In genomic region chr11:95231881-95232605, GRCh38 we compare ENCODE assay signal across 9 cellular contexts. TPM values are rescaled to one million over a fixed set of nuclear protein-coding genes. Genes with fewer than 3 reads are reported as not detected.
A peak's percentile ranks its signal among the peaks of the same experiment; 100 is the strongest.
DNase-seq lines count a peak whose midpoint lies in the region; ATAC-seq and TF ChIP-seq lines count a peak whose summit lies in the region.
"Had no signal": no experiment of that assay in that cellular context is flagged by ENCODE, and none has a peak within 500 bp of the region (broad histone marks: within the 10 kb centered on the region; RNA-seq: fewer than 3 reads in every experiment).

No MANE protein-coding gene starts in this region.

- H3K4me3 Mint-ChIP-seq in activated CD8-positive, alpha-beta T cell treated with anti-CD3 and anti-CD28 coated beads for 36 hours, result no peak overlapping the region
- H3K4me3 Mint-ChIP-seq: T-helper 1 cell treated with Interleukin-12 subunit alpha and Interleukin-12 subunit beta and Interleukin-4 antibody, amounts not matched to agents 30 μg/mL and 1 μg/mL, for 36 hours had no signal

- H3K4me1 Mint-ChIP-seq in activated CD8-positive, alpha-beta T cell treated with anti-CD3 and anti-CD28 coated beads for 36 hours (ENCODE audit: low read depth), result peaks cover 34% of the 10 kb centered on the region

- DNase-seq in DMS79 treated with DMSO at 0.1 percent for 48 hours (lab: John Stamatoyannopoulos, UW) (peak; percentile 89), H7 (peak; percentile 47), NCI-H2107 treated with DMSO at 0.1 percent for 48 hours (lab: John Stamatoyannopoulos, UW; ENCODE audit: unreplicated experiment) (peak; percentile 79), medulla oblongata (ENCODE audit: extremely low spot score) (peak; percentile 84), RPMI8226 (no peak)
- peak; percentile 83 for DNase-seq in activated CD8-positive, alpha-beta T cell treated with anti-CD3 and anti-CD28 coated beads for 36 hours
- DNase-seq in effector memory CD4-positive, alpha-beta T cell, result peak; percentile 46 to 64 (median 54)
- DNase-seq in stimulated activated CD4-positive, alpha-beta T cell treated with anti-CD3 and anti-CD28 coated beads, TNF-alpha, amount 100 ng/mL, for 4 hours (ENCODE audit: low read depth in 3 of 3), result peak in 2 of 3 experiments; percentile 34 to 39

- H3K4me1 ChIP-seq in effector memory CD4-positive, alpha-beta T cell (ENCODE audit: control insufficient read depth, insufficient read depth, low read length, poor library complexity, severe bottlenecking), result peaks cover 13% of the 10 kb centered on the region

- CTCF ChIA-PET in activated CD8-positive, alpha-beta T cell treated with anti-CD3 and anti-CD28 coated beads for 36 hours (lab: Charles Lee), result interaction anchor here (0.7 to 2.8 kb wide), 14 partner anchors 9 to 473 kb away, joined by 3 to 14 read pairs (median 4); no protein-coding TSS in a partner anchor

- peak; percentile 32 for ATAC-seq in activated CD8-positive, alpha-beta T cell treated with anti-CD3 and anti-CD28 coated beads for 36 hours

- H3K27ac Mint-ChIP-seq in activated CD8-positive, alpha-beta T cell treated with anti-CD3 and anti-CD28 coated beads for 36 hours, result no peak overlapping the region

- POLR2A ChIA-PET in activated CD8-positive, alpha-beta T cell treated with anti-CD3 and anti-CD28 coated beads for 36 hours (lab: Charles Lee), result interaction anchor here (0.6 to 2.3 kb wide), 10 partner anchors 10 to 558 kb away, joined by 3 to 10 read pairs (median 4); partner anchors contain the start of genes CEP57 and FAM76B

- no peaks in the 10 kb centered on the region for H3K27me3 Mint-ChIP-seq in activated CD8-positive, alpha-beta T cell treated with anti-CD3 and anti-CD28 coated beads for 36 hours

- no peaks in the 10 kb centered on the region for H3K9me3 Mint-ChIP-seq in activated CD8-positive, alpha-beta T cell treated with anti-CD3 and anti-CD28 coated beads for 36 hours
- H3K9me3 Mint-ChIP-seq: T-helper 1 cell treated with Interleukin-12 subunit alpha and Interleukin-12 subunit beta and Interleukin-4 antibody, amounts not matched to agents 30 μg/mL and 1 μg/mL, for 36 hours had no signal

- H3K36me3 ChIP-seq in H7 (replicated peaks; ENCODE audit: control insufficient read depth, insufficient read depth, low read length), result no peaks in the 10 kb centered on the region
- H3K36me3 ChIP-seq in effector memory CD4-positive, alpha-beta T cell (ENCODE audit: control insufficient read depth, insufficient read depth, low read length), result no peaks in the 10 kb centered on the region

- H3K27ac ChIP-seq in effector memory CD4-positive, alpha-beta T cell (ENCODE audit: insufficient read depth, low read length, poor library complexity, severe bottlenecking), result peak overlapping the region; percentile 79

- no peak for TF ChIP-seq CTCF in activated CD8-positive, alpha-beta T cell treated with anti-CD3 and anti-CD28 coated beads for 36 hours (IDR thresholded peaks at IDR 0.05)

- intact Hi-C loops in activated CD8-positive, alpha-beta T cell treated with anti-CD3 and anti-CD28 coated beads for 36 hours (cut with micrococcal nuclease), result loop anchor here (1.0 to 5.0 kb wide), 4 partner anchors 22 to 475 kb away; no protein-coding TSS in a partner anchor

- peak overlapping the region; percentile 53 for H3K4me3 ChIP-seq in H7 (ENCODE audit: insufficient read depth, low read depth, low read length)
- H3K4me3 ChIP-seq in effector memory CD4-positive, alpha-beta T cell (ENCODE audit: insufficient read depth, low read depth, low read length, poor library complexity, severe bottlenecking), result peak overlapping the region; percentile 62

- peaks cover 19% of the 10 kb centered on the region for H3K27me3 ChIP-seq in H7 (ENCODE audit: control insufficient read depth, insufficient read depth, low read length)
- no peaks in the 10 kb centered on the region for H3K27me3 ChIP-seq in effector memory CD4-positive, alpha-beta T cell (replicated peaks; ENCODE audit: control insufficient read depth, insufficient read depth, low read length, poor library complexity, severe bottlenecking)

- no peaks in the 10 kb centered on the region for H3K9me3 ChIP-seq in effector memory CD4-positive, alpha-beta T cell (ENCODE audit: control insufficient read depth, low read length)

- H3K36me3 Mint-ChIP-seq in activated CD8-positive, alpha-beta T cell treated with anti-CD3 and anti-CD28 coated beads for 36 hours (ENCODE audit: low read depth), result no peaks in the 10 kb centered on the region

RNA-seq across cellular contexts. Expression of gene SESN3, which starts 1.0 kb away (rescaled TPM):
- 12.6 and 30.4 TPM in 2 replicates for total RNA-seq in H7 (2014; rRNA removed; shearing (Covaris generic))
- 10 to 100 TPM; 19.4 to 19.5 TPM for total RNA-seq in activated CD8-positive, alpha-beta T cell treated with anti-CD3 and anti-CD28 coated beads for 36 hours
